8 cellular contexts compared by ENCODE assay signal in genomic region chr9:105447814-105448812, GRCh38. TPM values are rescaled to one million over a fixed set of nuclear protein-coding genes. Genes with fewer than 3 reads are reported as not detected.
DNase-seq lines count a peak whose midpoint lies in the region; ATAC-seq and TF ChIP-seq lines count a peak whose summit lies in the region.

Gene FSD1L (plus strand): TSS chr9:105448034. CDS start chr9:105448221, 187 bp downstream.

- no peak within 1 kb of the TSS for H4K12ac ChIP-seq in trophoblast cell (ENCODE audit: low read depth, low read length)

- H3K9me3 Mint-ChIP-seq in activated naive CD8-positive, alpha-beta T cell treated with anti-CD3 and anti-CD28 coated beads, Interleukin-2, amount 10 ng/mL, durations not matched to agents 7 days and 5 days, result no peaks in the 10 kb centered on the region

- no peaks in the 10 kb centered on the region for H3K79me1 ChIP-seq in trophoblast cell (ENCODE audit: low read length)

- peak; percentile 33 for TF ChIP-seq POLR2A in transverse colon (IDR thresholded peaks at IDR 0.05)

- peak; percentile 14 for TF ChIP-seq EP300 in transverse colon (IDR thresholded peaks at IDR 0.05; ENCODE audit: low read depth)

- no peak within 1 kb of the TSS for H2AK5ac ChIP-seq in trophoblast cell (ENCODE audit: low read length)

- H3K4me3 ChIP-seq in trophoblast cell (ENCODE audit: low read depth, low read length) (peak within 1 kb of the TSS; percentile 98), transverse colon (peak within 1 kb of the TSS; percentile 73 to 88 (median 73))

- POLR2A ChIA-PET in activated naive CD8-positive, alpha-beta T cell treated with anti-CD3 and anti-CD28 coated beads, Interleukin-2, amount 10 ng/mL, durations not matched to agents 7 days and 5 days (lab: Charles Lee), result interaction anchor here (0.7 kb wide), 1 partner anchor 462 kb away, joined by 5 read pairs; no protein-coding TSS in a partner anchor

- no CpG with 5 or more reads among the region's 87 CpGs for WGBS in trophoblast cell (ENCODE audit: extremely low coverage, insufficient coverage, insufficient read length)
- 1 to 14% methylated on average over 8 to 67 of the region's 87 CpGs for WGBS in transverse colon (ENCODE audit: low coverage in 1 of 2), 2 donors

- H2BK120ac ChIP-seq in trophoblast cell (ENCODE audit: insufficient read depth, low read length, poor library complexity), result no peak within 1 kb of the TSS

- H2AFZ ChIP-seq in trophoblast cell (ENCODE audit: insufficient read depth, low read length, poor library complexity), result peak within 1 kb of the TSS; percentile 71

- H3K4me3 Mint-ChIP-seq in activated naive CD8-positive, alpha-beta T cell treated with anti-CD3 and anti-CD28 coated beads, Interleukin-2, amount 10 ng/mL, durations not matched to agents 7 days and 5 days, result peak within 1 kb of the TSS; percentile 86

- H3K36me3 Mint-ChIP-seq in activated naive CD8-positive, alpha-beta T cell treated with anti-CD3 and anti-CD28 coated beads, Interleukin-2, amount 10 ng/mL, durations not matched to agents 7 days and 5 days, result no peaks in the 10 kb centered on the region

- H3K4ac ChIP-seq in trophoblast cell (ENCODE audit: low read depth, low read length), result no peak within 1 kb of the TSS

- H3K27ac ChIP-seq in trophoblast cell (ENCODE audit: low read depth, low read length) (no peak within 1 kb of the TSS), transverse colon (peak within 1 kb of the TSS; percentile 77 to 90 (median 84))

- H3K4me1 ChIP-seq in trophoblast cell (ENCODE audit: control insufficient read depth in 1 of 2, insufficient read depth in 2 of 2, low read length in 2 of 2) (peaks cover 2 to 6% of the 10 kb centered on the region in 2 experiments), transverse colon (peaks cover 0 to 26% (median 20%) of the 10 kb centered on the region in 4 donors)

- H3K36me3 ChIP-seq in trophoblast cell (ENCODE audit: control insufficient read depth in 1 of 2, insufficient read depth in 2 of 2, low read length in 2 of 2), result no peaks in the 10 kb centered on the region
- no peaks in the 10 kb centered on the region for H3K36me3 ChIP-seq in transverse colon

- peak within 1 kb of the TSS; percentile 8 for H3K18ac ChIP-seq in trophoblast cell (ENCODE audit: low read length)

- peaks cover 18% of the 10 kb centered on the region for H3K4me1 Mint-ChIP-seq in activated naive CD8-positive, alpha-beta T cell treated with anti-CD3 and anti-CD28 coated beads, Interleukin-2, amount 10 ng/mL, durations not matched to agents 7 days and 5 days

- no peaks in the 10 kb centered on the region for H3K79me2 ChIP-seq in trophoblast cell (ENCODE audit: control insufficient read depth, insufficient read depth, low read length, poor library complexity)

- H2BK12ac ChIP-seq in trophoblast cell (ENCODE audit: low read length), result no peak within 1 kb of the TSS

- no peaks in the 10 kb centered on the region for H3K27me3 ChIP-seq in trophoblast cell (ENCODE audit: insufficient read depth, low read length)
- no peaks in the 10 kb centered on the region for H3K27me3 ChIP-seq in transverse colon

- in situ Hi-C loops in transverse colon (cut with MboI; ENCODE audit: low pct_ligation_motif_present in 1 of 4, low pct_unique_long_range_greater_than_20kb in 1 of 4, low sequenced_read_pairs in 3 of 4), result loop anchor here in 2 of 4 donors (25.0 kb wide), 1 partner anchor 264 kb away; no protein-coding TSS in a partner anchor

- no peak within 1 kb of the TSS for H3K23ac ChIP-seq in trophoblast cell (ENCODE audit: low read length)

- peak within 1 kb of the TSS; percentile 71 for H3K27ac Mint-ChIP-seq in activated naive CD8-positive, alpha-beta T cell treated with anti-CD3 and anti-CD28 coated beads, Interleukin-2, amount 10 ng/mL, durations not matched to agents 7 days and 5 days

- H4K8ac ChIP-seq in trophoblast cell (ENCODE audit: low read depth, low read length), result peak within 1 kb of the TSS; percentile 88

- peak within 1 kb of the TSS; percentile 86 for H3K9ac ChIP-seq in trophoblast cell (ENCODE audit: low read length)

- peak within 1 kb of the TSS; percentile 99 for H3K4me2 ChIP-seq in trophoblast cell (ENCODE audit: low read length)

- TF ChIP-seq CTCF in GM12874 (IDR thresholded peaks at IDR 0.05; ENCODE audit: insufficient read depth, low read depth, low read length), result 0 out of 2 replicates have a peak, but pooled peaks have one; percentile 15
- TF ChIP-seq CTCF in transverse colon (IDR thresholded peaks at IDR 0.05), result peak in 2 of 5 experiments; percentile 17 to 29

- DNase-seq in NCI-H1092 treated with DMSO at 0.1 percent for 48 hours (lab: John Stamatoyannopoulos, UW) (peak; percentile 93), SKM-1 treated with dmso at 0.1 percent for 144 hours (lab: John Stamatoyannopoulos, UW; ENCODE audit: unreplicated experiment) (peak; percentile 66), cardiac septum (ENCODE audit: low spot score) (peak; percentile 97), trophoblast cell (peak; percentile 90), transverse colon (peak; percentile 96)
- DNase-seq in activated naive CD8-positive, alpha-beta T cell treated with anti-CD3 and anti-CD28 coated beads, Interleukin-2, amount 10 ng/mL, durations not matched to agents 7 days and 5 days, result peak; percentile 90

- H3K9me3 ChIP-seq in trophoblast cell (ENCODE audit: insufficient read depth, low read depth, low read length) (no peaks in the 10 kb centered on the region), transverse colon (no peaks in the 10 kb centered on the region)

- intact Hi-C loops in cardiac septum (cut with DNase I), result loop anchor here (10.0 kb wide), 2 partner anchors 203 to 247 kb away; partner anchors contain the start of genes SLC44A1 and TMEM38B
- intact Hi-C loops in transverse colon (cut with DNase I; ENCODE audit: low total_unique reads), result no loop called here

- peak; percentile 97 for ATAC-seq in HG02642 (IDR thresholded peaks at IDR 0.05; ENCODE audit: poor library complexity, unreplicated experiment)
- peak; percentile 92 for ATAC-seq in activated naive CD8-positive, alpha-beta T cell treated with anti-CD3 and anti-CD28 coated beads, Interleukin-2, amount 10 ng/mL, durations not matched to agents 7 days and 5 days (ENCODE audit: low read depth)

- no peak within 1 kb of the TSS for H2BK5ac ChIP-seq in trophoblast cell (ENCODE audit: low read depth, low read length, poor library complexity)

- H4K91ac ChIP-seq in trophoblast cell (ENCODE audit: low read depth, low read length), result peak within 1 kb of the TSS; percentile 37

- peak within 1 kb of the TSS; percentile 18 for H3K14ac ChIP-seq in trophoblast cell (ENCODE audit: low read length)

- H3K27me3 Mint-ChIP-seq in activated naive CD8-positive, alpha-beta T cell treated with anti-CD3 and anti-CD28 coated beads, Interleukin-2, amount 10 ng/mL, durations not matched to agents 7 days and 5 days, result peaks cover 5% of the 10 kb centered on the region

RNA-seq across cellular contexts. Expression of gene FSD1L, which starts in this region (rescaled TPM):
- total RNA-seq in activated naive CD8-positive, alpha-beta T cell treated with anti-CD3 and anti-CD28 coated beads, Interleukin-2, amount 10 ng/mL, durations not matched to agents 7 days and 5 days, result 1 to 10 TPM; 4.8 to 4.9 TPM
- total RNA-seq in cardiac septum, result 10.8 TPM
- polyA plus RNA-seq in trophoblast cell (2013), result 0.94 and 1.00 TPM in 2 replicates
- 10 to 100 TPM in 1 of 4 donors, 1 to 10 TPM in 3; 1.8 to 16.8 (median 7.0) TPM for total RNA-seq in transverse colon
